ENCODE assay signal across 1 cellular context in the genomic region with DNA sequence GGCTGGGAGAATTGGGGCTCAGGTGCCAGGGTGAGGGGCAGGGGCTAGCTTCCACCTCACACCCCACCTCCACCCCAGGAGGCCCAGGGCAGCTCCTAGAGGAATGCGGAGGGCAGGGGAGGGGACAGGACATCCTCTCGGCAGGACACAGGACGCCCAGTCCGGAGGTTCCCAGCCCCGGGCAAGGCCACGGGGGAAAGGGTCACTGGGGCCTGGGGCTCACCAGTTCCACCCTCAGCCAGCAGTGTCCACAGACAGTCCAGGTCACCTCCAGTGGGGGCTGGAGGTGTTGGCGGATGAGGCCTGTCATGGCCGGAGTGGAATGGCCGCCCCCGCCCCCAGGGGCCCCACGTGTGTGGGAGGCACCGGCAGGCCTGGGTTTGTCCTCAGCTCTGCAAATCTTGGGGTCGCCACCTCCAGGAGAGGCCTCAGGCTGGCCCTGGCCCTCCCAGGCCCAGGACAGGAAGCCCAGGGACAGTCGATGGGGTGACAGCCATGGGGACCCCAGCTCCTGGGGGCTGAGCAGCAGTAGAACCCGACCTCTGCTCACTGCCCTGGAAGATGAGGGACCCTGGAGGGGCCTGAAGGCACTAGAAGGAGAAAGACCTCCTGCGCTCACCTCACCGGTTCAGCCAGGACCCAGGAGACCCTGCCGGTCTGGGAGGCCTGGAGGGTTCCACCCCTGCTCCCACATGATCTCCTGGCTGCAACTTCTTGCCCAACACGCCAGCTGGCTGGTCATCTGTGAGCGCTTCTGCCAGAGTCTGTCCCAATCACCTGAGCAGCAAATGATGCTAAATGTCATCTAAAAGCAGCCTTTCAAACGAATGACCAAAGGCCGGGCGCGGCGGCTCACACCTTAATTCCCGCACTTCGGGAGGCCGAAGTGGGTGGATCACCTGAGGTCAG.
TF ChIP-seq lines count a peak whose summit lies in the region.

No MANE protein-coding gene starts in this region.

TF ChIP-seq in K562, 482 proteins besides CTCF, POLR2A, EP300 and RAD21 (continues in another document):
- TF ChIP-seq IRF9 (tag; IDR thresholded peaks at IDR 0.05) (no peak), PHF8 (IDR thresholded peaks at IDR 0.05; ENCODE audit: borderline replicate concordance, low read length) (0 out of 2 replicates have a peak, but pooled peaks have one; percentile 11), ZFX (CRISPR knock-in tag; IDR thresholded peaks at IDR 0.05) (peak; percentile 73), KDM1A (IDR thresholded peaks at IDR 0.05) (0 out of 4 replicates have a peak, but pooled peaks of 1 of the 2 experiments have one; percentile 5), RBBP5 (IDR thresholded peaks at IDR 0.05; ENCODE audit: borderline replicate concordance, insufficient read depth, low read length, poor library complexity, severe bottlenecking) (peak; percentile 27), CREM (IDR thresholded peaks at IDR 0.05; ENCODE audit: low read depth) (0 out of 2 replicates have a peak, but pooled peaks have one; percentile 24), MEIS2 (IDR thresholded peaks at IDR 0.05; ENCODE audit: partially characterized antibody) (peak; percentile 55), ETV5 (CRISPR knock-in tag; IDR thresholded peaks at IDR 0.05; ENCODE audit: low read depth) (0 out of 2 replicates have a peak, but pooled peaks have one; percentile 33), ID3 (CRISPR knock-in tag; IDR thresholded peaks at IDR 0.05) (no peak), ID3 (tag; IDR thresholded peaks at IDR 0.05) (peak; percentile 72; the same call in 1 of the 2 replicates), VEZF1 (CRISPR knock-in tag; IDR thresholded peaks at IDR 0.05) (peak; percentile 21; the same call in 1 of the 2 replicates), ZNF717 (CRISPR knock-in tag; IDR thresholded peaks at IDR 0.05) (no peak), TCF15 (CRISPR knock-in tag; IDR thresholded peaks at IDR 0.05) (no peak), SP1 (CRISPR knock-in tag; IDR thresholded peaks at IDR 0.05) (0 out of 2 replicates have a peak, but pooled peaks have one; percentile 39), KAT7 (CRISPR knock-in tag; IDR thresholded peaks at IDR 0.05; ENCODE audit: borderline replicate concordance) (no peak), HDAC1 (IDR thresholded peaks at IDR 0.05) (0 out of 4 replicates have a peak, but pooled peaks of 1 of the 2 experiments have one; percentile 23), SMAD4 (CRISPR knock-in tag; conservative IDR thresholded peaks at IDR 0.05) (peak; percentile 46; the same call in 1 of the 2 replicates), YY1 (IDR thresholded peaks at IDR 0.05; ENCODE audit: borderline replicate concordance in 1 of 3, control insufficient read depth in 1 of 3, extremely low read depth in 1 of 3, insufficient read depth in 3 of 3, insufficient read length in 1 of 3, insufficient replicate concordance in 2 of 3, low read depth in 1 of 3, low read length in 2 of 3) (peak; percentile 48 to 88 (median 74)), RAD51 (IDR thresholded peaks at IDR 0.05; ENCODE audit: borderline replicate concordance, low read depth) (no peak), GMEB1 (CRISPR knock-in tag; IDR thresholded peaks at IDR 0.05) (0 out of 2 replicates have a peak, but pooled peaks have one; percentile 32), ZNF23 (CRISPR knock-in tag; IDR thresholded peaks at IDR 0.05) (no peak), NFRKB (IDR thresholded peaks at IDR 0.05; ENCODE audit: low read depth) (0 out of 2 replicates have a peak, but pooled peaks have one; percentile 28), EGR1 (conservative IDR thresholded peaks at IDR 0.05) (peak; percentile 95), ZNF395 (CRISPR knock-in tag; IDR thresholded peaks at IDR 0.05) (peak; percentile 60; the same call in 1 of the 2 replicates), ZBTB7A (IDR thresholded peaks at IDR 0.05; ENCODE audit: borderline replicate concordance, control insufficient read depth, low read depth, low read length) (peak; percentile 53; the same call in 1 of the 2 replicates), CBFA2T3 (IDR thresholded peaks at IDR 0.05) (0 out of 2 replicates have a peak, but pooled peaks have one; percentile 12)
- TF ChIP-seq, protein P1, sequence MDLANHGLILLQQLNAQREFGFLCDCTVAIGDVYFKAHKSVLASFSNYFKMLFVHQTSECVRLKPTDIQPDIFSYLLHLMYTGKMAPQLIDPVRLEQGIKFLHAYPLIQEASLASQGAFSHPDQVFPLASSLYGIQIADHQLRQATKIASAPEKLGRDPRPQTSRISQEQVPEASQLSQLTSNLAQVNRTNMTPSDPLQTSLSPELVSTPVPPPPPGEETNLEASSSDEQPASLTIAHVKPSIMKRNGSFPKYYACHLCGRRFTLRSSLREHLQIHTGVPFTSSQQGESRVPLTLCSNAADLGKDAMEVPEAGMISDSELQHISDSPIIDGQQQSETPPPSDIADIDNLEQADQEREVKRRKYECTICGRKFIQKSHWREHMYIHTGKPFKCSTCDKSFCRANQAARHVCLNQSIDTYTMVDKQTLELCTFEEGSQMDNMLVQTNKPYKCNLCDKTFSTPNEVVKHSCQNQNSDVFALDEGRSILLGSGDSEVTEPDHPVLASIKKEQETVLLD (IDR thresholded peaks at IDR 0.05): peak; percentile 19; the same call in 1 of the 2 replicates
- TF ChIP-seq, protein P2, sequence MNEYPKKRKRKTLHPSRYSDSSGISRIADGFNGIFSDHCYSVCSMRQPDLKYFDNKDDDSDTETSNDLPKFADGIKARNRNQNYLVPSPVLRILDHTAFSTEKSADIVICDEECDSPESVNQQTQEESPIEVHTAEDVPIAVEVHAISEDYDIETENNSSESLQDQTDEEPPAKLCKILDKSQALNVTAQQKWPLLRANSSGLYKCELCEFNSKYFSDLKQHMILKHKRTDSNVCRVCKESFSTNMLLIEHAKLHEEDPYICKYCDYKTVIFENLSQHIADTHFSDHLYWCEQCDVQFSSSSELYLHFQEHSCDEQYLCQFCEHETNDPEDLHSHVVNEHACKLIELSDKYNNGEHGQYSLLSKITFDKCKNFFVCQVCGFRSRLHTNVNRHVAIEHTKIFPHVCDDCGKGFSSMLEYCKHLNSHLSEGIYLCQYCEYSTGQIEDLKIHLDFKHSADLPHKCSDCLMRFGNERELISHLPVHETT (CRISPR knock-in tag; conservative IDR thresholded peaks at IDR 0.05 in 1 of 2, IDR thresholded peaks at IDR 0.05 in 1 of 2): 0 out of 4 replicates have a peak, but pooled peaks of 1 of the 2 experiments have one; percentile 47
- TF ChIP-seq, protein P3, sequence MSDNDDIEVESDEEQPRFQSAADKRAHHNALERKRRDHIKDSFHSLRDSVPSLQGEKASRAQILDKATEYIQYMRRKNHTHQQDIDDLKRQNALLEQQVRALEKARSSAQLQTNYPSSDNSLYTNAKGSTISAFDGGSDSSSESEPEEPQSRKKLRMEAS (CRISPR knock-in tag; IDR thresholded peaks at IDR 0.05): peak; percentile 53; the same call in 1 of the 2 replicates
- TF ChIP-seq, protein P4, sequence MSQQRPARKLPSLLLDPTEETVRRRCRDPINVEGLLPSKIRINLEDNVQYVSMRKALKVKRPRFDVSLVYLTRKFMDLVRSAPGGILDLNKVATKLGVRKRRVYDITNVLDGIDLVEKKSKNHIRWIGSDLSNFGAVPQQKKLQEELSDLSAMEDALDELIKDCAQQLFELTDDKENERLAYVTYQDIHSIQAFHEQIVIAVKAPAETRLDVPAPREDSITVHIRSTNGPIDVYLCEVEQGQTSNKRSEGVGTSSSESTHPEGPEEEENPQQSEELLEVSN (IDR thresholded peaks at IDR 0.05; ENCODE audit: borderline replicate concordance in 1 of 2, extremely low read depth in 1 of 2, insufficient read depth in 1 of 2, insufficient read length in 1 of 2, low read depth in 1 of 2, low read length in 1 of 2, poor library complexity in 1 of 2, severe bottlenecking in 1 of 2): peak in 1 of 2 experiments; percentile 8
- TF ChIP-seq, protein P5, sequence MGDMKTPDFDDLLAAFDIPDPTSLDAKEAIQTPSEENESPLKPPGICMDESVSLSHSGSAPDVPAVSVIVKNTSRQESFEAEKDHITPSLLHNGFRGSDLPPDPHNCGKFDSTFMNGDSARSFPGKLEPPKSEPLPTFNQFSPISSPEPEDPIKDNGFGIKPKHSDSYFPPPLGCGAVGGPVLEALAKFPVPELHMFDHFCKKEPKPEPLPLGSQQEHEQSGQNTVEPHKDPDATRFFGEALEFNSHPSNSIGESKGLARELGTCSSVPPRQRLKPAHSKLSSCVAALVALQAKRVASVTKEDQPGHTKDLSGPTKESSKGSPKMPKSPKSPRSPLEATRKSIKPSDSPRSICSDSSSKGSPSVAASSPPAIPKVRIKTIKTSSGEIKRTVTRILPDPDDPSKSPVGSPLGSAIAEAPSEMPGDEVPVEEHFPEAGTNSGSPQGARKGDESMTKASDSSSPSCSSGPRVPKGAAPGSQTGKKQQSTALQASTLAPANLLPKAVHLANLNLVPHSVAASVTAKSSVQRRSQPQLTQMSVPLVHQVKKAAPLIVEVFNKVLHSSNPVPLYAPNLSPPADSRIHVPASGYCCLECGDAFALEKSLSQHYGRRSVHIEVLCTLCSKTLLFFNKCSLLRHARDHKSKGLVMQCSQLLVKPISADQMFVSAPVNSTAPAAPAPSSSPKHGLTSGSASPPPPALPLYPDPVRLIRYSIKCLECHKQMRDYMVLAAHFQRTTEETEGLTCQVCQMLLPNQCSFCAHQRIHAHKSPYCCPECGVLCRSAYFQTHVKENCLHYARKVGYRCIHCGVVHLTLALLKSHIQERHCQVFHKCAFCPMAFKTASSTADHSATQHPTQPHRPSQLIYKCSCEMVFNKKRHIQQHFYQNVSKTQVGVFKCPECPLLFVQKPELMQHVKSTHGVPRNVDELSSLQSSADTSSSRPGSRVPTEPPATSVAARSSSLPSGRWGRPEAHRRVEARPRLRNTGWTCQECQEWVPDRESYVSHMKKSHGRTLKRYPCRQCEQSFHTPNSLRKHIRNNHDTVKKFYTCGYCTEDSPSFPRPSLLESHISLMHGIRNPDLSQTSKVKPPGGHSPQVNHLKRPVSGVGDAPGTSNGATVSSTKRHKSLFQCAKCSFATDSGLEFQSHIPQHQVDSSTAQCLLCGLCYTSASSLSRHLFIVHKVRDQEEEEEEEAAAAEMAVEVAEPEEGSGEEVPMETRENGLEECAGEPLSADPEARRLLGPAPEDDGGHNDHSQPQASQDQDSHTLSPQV (IDR thresholded peaks at IDR 0.05): peak; percentile 78; the same call in 1 of the 2 replicates
